32 cellular contexts compared by ENCODE assay signal in the genomic region with DNA sequence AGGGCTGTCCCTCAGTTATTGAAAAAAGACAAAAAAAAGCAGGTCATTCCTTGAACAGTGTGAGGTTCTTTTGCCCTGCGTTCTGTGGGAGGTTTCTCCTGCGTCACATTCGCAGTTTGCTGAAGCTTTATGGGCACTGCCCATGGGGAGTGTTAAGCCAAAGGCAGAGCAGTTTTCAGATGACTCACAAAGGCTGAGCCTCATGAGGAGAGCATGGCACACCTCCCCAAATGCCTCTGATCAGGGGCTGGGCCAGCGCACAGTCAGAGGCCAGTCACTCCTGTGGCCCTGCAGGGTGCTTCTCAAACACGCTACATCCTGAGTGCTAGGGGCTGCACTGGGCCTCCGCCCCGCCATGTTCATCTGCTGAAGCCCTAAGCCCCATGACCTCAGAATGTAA. TPM values are rescaled to one million over a fixed set of nuclear protein-coding genes. Genes with fewer than 3 reads are reported as not detected.
"Had no signal": no experiment of that assay in that cellular context is flagged by ENCODE, and none has a peak within 500 bp of the region (broad histone marks: within the 10 kb centered on the region; RNA-seq: fewer than 3 reads in every experiment).

No MANE protein-coding gene starts in this region.

- DNase-seq: activated CD4-positive, alpha-beta memory T cell treated with anti-CD3 and anti-CD28 coated beads for 36 hours; activated CD4-positive, alpha-beta T cell treated with anti-CD3 and anti-CD28 coated beads for 36 hours; activated CD4-positive, alpha-beta T cell treated with anti-CD3 and anti-CD28 coated beads, Interleukin-2, amount 10 ng/mL, durations not matched to agents 24 days and 14 days; activated CD4-positive, CD25-positive, alpha-beta regulatory T cell; activated CD4-positive, CD25-positive, alpha-beta regulatory T cell treated with anti-CD3 and anti-CD28 coated beads, Interleukin-2, amount 50 U/mL, for 72 hours; activated CD8-positive, alpha-beta memory T cell treated with anti-CD3 and anti-CD28 coated beads, Interleukin-2, amount 10 ng/mL, durations not matched to agents 7 days and 5 days; activated CD8-positive, alpha-beta memory T cell treated with anti-CD3 and anti-CD28 coated beads, Interleukin-2, amount 50 U/mL, for 4 hours; activated CD8-positive, alpha-beta T cell treated with anti-CD3 and anti-CD28 coated beads, Interleukin-2, amount 10 ng/mL, durations not matched to agents 7 days and 5 days; activated effector memory CD4-positive, alpha-beta T cell treated with anti-CD3 and anti-CD28 coated beads, Interleukin-2, amount 50 U/mL, for 16 hours; activated naive CD4-positive, alpha-beta T cell; activated naive CD4-positive, alpha-beta T cell treated with anti-CD3 and anti-CD28 coated beads, Interleukin-2, amount 10 ng/mL, durations not matched to agents 7 days and 5 days; activated naive CD8-positive, alpha-beta T cell treated with anti-CD3 and anti-CD28 coated beads, Interleukin-2, amount 10 ng/mL, durations not matched to agents 7 days and 5 days; activated T-cell treated with anti-CD3 and anti-CD28 coated beads, Interleukin-2, amount 50 U/mL, for 1 hour; activated T-cell treated with anti-CD3 and anti-CD28 coated beads, Interleukin-2, amount 50 U/mL, for 48 hours; brain microvascular endothelial cell; caudate nucleus; cortex of kidney; dermis blood vessel endothelial cell; effector CD4-positive, alpha-beta T cell; effector memory CD8-positive, alpha-beta T cell; foreskin fibroblast; gastrocnemius medialis; glutamatergic neuron; heart left ventricle; T-helper 1 cell; T-helper 17 cell; T1000 had no signal

- ATAC-seq: activated CD4-positive, alpha-beta T cell treated with anti-CD3 and anti-CD28 coated beads for 36 hours; activated CD8-positive, alpha-beta memory T cell treated with anti-CD3 and anti-CD28 coated beads, Interleukin-2, amount 10 ng/mL, durations not matched to agents 7 days and 5 days; activated CD8-positive, alpha-beta T cell treated with anti-CD3 and anti-CD28 coated beads, Interleukin-2, amount 10 ng/mL, durations not matched to agents 7 days and 5 days; activated naive CD4-positive, alpha-beta T cell treated with anti-CD3 and anti-CD28 coated beads, Interleukin-2, amount 50 U/mL, for 72 hours; effector memory CD8-positive, alpha-beta T cell; gastrocnemius medialis; heart left ventricle; T-helper 17 cell had no signal

- H3K4me1 ChIP-seq: gastrocnemius medialis, heart left ventricle had no signal

- H3K27ac ChIP-seq: brain microvascular endothelial cell, epithelial cell of prostate, gastrocnemius medialis, heart left ventricle had no signal

- H3K27me3 ChIP-seq: brain microvascular endothelial cell, gastrocnemius medialis had no signal

RNA-seq across cellular contexts. Expression of a gene that starts 38.4 kb away (rescaled TPM):
- total RNA-seq: activated CD4-positive, alpha-beta memory T cell treated with anti-CD3 and anti-CD28 coated beads for 36 hours; activated CD4-positive, alpha-beta T cell treated with anti-CD3 and anti-CD28 coated beads for 36 hours; activated CD4-positive, alpha-beta T cell treated with anti-CD3 and anti-CD28 coated beads, Interleukin-2, amount 10 ng/mL, durations not matched to agents 24 days and 14 days; activated CD8-positive, alpha-beta memory T cell treated with anti-CD3 and anti-CD28 coated beads for 36 hours; activated CD8-positive, alpha-beta memory T cell treated with anti-CD3 and anti-CD28 coated beads, Interleukin-2, amount 10 ng/mL, durations not matched to agents 7 days and 5 days; activated CD8-positive, alpha-beta T cell treated with anti-CD3 and anti-CD28 coated beads, Interleukin-2, amount 10 ng/mL, durations not matched to agents 7 days and 5 days; activated naive CD4-positive, alpha-beta T cell treated with anti-CD3 and anti-CD28 coated beads, Interleukin-2, amount 50 U/mL, for 72 hours; activated naive CD8-positive, alpha-beta T cell treated with anti-CD3 and anti-CD28 coated beads, Interleukin-2, amount 10 ng/mL, durations not matched to agents 7 days and 5 days; activated T-helper 1 cell treated with anti-CD3 and anti-CD28 coated beads, Interleukin-12 subunit alpha, Interleukin-12 subunit beta, Interleukin-2, Interleukin-4 antibody, amounts not matched to agents 30 ng/mL and 10 ng/mL and 1 ng/mL, durations not matched to agents 14 hours and 24 hours and 36 hours; activated T-helper 2 cell treated with anti-CD3 and anti-CD28 coated beads, Interferon-gamma antibody, Interleukin-2, Interleukin-4, amounts not matched to agents 10 μg/mL and 5 μg/mL and 100 μg/mL, durations not matched to agents 14 hours and 24 hours and 36 hours; gastrocnemius medialis; T-helper 17 cell had no signal
